8 cellular contexts compared by ENCODE assay signal in genomic region chrX:47836164-47837072, GRCh38. TPM values are rescaled to one million over a fixed set of nuclear protein-coding genes. Genes with fewer than 3 reads are reported as not detected.
DNase-seq lines count a peak whose midpoint lies in the region; ATAC-seq and TF ChIP-seq lines count a peak whose summit lies in the region.

Gene ZNF81, plus strand, starts transcription at chrX:47836902. Its CDS starts 9,366 bp downstream, at chrX:47846268.

- TF ChIP-seq POLR2A in NB4 (IDR thresholded peaks at IDR 0.05; ENCODE audit: extremely low read depth, insufficient read length): peak; percentile 64
- peak in 1 of 2 donors; percentile 10 for TF ChIP-seq POLR2A in gastroesophageal sphincter (IDR thresholded peaks at IDR 0.05)

- peaks cover 4% of the 10 kb centered on the region for H3K27me3 Mint-ChIP-seq in activated naive CD4-positive, alpha-beta T cell treated with anti-CD3 and anti-CD28 coated beads, Interleukin-2, amount 10 ng/mL, durations not matched to agents 7 days and 5 days

- 0 to 3% methylated on average over 5 of the region's 41 CpGs for WGBS in gastroesophageal sphincter (ENCODE audit: low coverage in 1 of 2), 2 donors

- H3K9me3 ChIP-seq in gastroesophageal sphincter: no peaks in the 10 kb centered on the region
- no peaks in the 10 kb centered on the region for H3K9me3 ChIP-seq in neutrophil

- H3K9me3 Mint-ChIP-seq in activated naive CD4-positive, alpha-beta T cell treated with anti-CD3 and anti-CD28 coated beads, Interleukin-2, amount 10 ng/mL, durations not matched to agents 7 days and 5 days: no peaks in the 10 kb centered on the region

- no peaks in the 10 kb centered on the region for H3K27me3 ChIP-seq in GM06990 (replicated peaks; ENCODE audit: control insufficient read depth, insufficient read depth, low read length)
- H3K27me3 ChIP-seq in gastroesophageal sphincter: no peaks in the 10 kb centered on the region
- no peaks in the 10 kb centered on the region for H3K27me3 ChIP-seq in neutrophil

- H3K4me1 Mint-ChIP-seq in activated naive CD4-positive, alpha-beta T cell treated with anti-CD3 and anti-CD28 coated beads, Interleukin-2, amount 10 ng/mL, durations not matched to agents 7 days and 5 days: peaks cover 26% of the 10 kb centered on the region

- DNase-seq in GM06990 (ENCODE audit: extremely low read depth, insufficient read length) (peak; percentile 88), NB4 (ENCODE audit: low read depth) (peak; percentile 96), SK-N-DZ (ENCODE audit: low spot score) (peak; percentile 97), substantia nigra (lab: John Stamatoyannopoulos, UW) (peak; percentile 22 to 93 (median 83))
- DNase-seq in activated naive CD4-positive, alpha-beta T cell treated with anti-CD3 and anti-CD28 coated beads, Interleukin-2, amount 10 ng/mL, durations not matched to agents 7 days and 5 days: peak; percentile 94

- no peak for TF ChIP-seq EP300 in gastroesophageal sphincter (IDR thresholded peaks at IDR 0.05)

- H3K4me3 Mint-ChIP-seq in activated naive CD4-positive, alpha-beta T cell treated with anti-CD3 and anti-CD28 coated beads, Interleukin-2, amount 10 ng/mL, durations not matched to agents 7 days and 5 days: peak within 1 kb of the TSS; percentile 96

- CTCF ChIA-PET in activated naive CD4-positive, alpha-beta T cell treated with anti-CD3 and anti-CD28 coated beads, Interleukin-2, amount 10 ng/mL, durations not matched to agents 7 days and 5 days (lab: Charles Lee): interaction anchor here (0.8 to 1.7 kb wide), 3 partner anchors 123 to 191 kb away, joined by 4 to 5 read pairs (median 4); no protein-coding TSS in a partner anchor

- ATAC-seq in HG02571 (IDR thresholded peaks at IDR 0.05; ENCODE audit: unreplicated experiment) (peak; percentile 90), gastroesophageal sphincter (peak; percentile 99)

- TF ChIP-seq CTCF in GM06990 (IDR thresholded peaks at IDR 0.05; ENCODE audit: insufficient read depth, low read length, poor library complexity, severe bottlenecking): no peak
- no peak for TF ChIP-seq CTCF in NB4 (IDR thresholded peaks at IDR 0.05; ENCODE audit: low read depth, low read length)
- no peak for TF ChIP-seq CTCF in gastroesophageal sphincter (IDR thresholded peaks at IDR 0.05)
- TF ChIP-seq CTCF in neutrophil (IDR thresholded peaks at IDR 0.05): no peak

- peak within 1 kb of the TSS; percentile 71 for H3K4me3 ChIP-seq in GM06990 (replicated peaks; ENCODE audit: low read depth, low read length)
- H3K4me3 ChIP-seq in NB4 (ENCODE audit: low read depth, low read length): peak within 1 kb of the TSS; percentile 90
- H3K4me3 ChIP-seq in gastroesophageal sphincter: peak within 1 kb of the TSS; percentile 55 to 70
- H3K4me3 ChIP-seq in neutrophil (ENCODE audit: low read depth in 1 of 2, low read length in 1 of 2): peak within 1 kb of the TSS; percentile 71 to 75

- H3K36me3 ChIP-seq in GM06990 (ENCODE audit: control insufficient read depth, insufficient read depth, low read length) (no peaks in the 10 kb centered on the region), gastroesophageal sphincter (no peaks in the 10 kb centered on the region), neutrophil (no peaks in the 10 kb centered on the region)

- H3K36me3 Mint-ChIP-seq in activated naive CD4-positive, alpha-beta T cell treated with anti-CD3 and anti-CD28 coated beads, Interleukin-2, amount 10 ng/mL, durations not matched to agents 7 days and 5 days: peaks cover 6% of the 10 kb centered on the region

- H3K4me1 ChIP-seq in gastroesophageal sphincter (peaks cover 0 to 12% (median 0%) of the 10 kb centered on the region in 3 donors), neutrophil (ENCODE audit: control insufficient read depth in 1 of 2, insufficient read depth in 1 of 2, low read depth in 1 of 2, low read length in 1 of 2) (peaks cover 4 to 14% of the 10 kb centered on the region in 2 experiments)

- peak within 1 kb of the TSS; percentile 93 for H3K27ac Mint-ChIP-seq in activated naive CD4-positive, alpha-beta T cell treated with anti-CD3 and anti-CD28 coated beads, Interleukin-2, amount 10 ng/mL, durations not matched to agents 7 days and 5 days

- peak within 1 kb of the TSS; percentile 39 to 79 (median 77) for H3K27ac ChIP-seq in gastroesophageal sphincter
- peak within 1 kb of the TSS; percentile 76 for H3K27ac ChIP-seq in neutrophil
- H3K27ac ChIP-seq in substantia nigra (ENCODE audit: low read depth, low read length, poor library complexity, severe bottlenecking): peak within 1 kb of the TSS; percentile 59

RNA-seq across cellular contexts. Expression of gene ZNF81, which starts in this region (rescaled TPM):
- polyA plus RNA-seq in SK-N-DZ (2014; cell fraction: cytosol; rRNA removed): 1.8 and 2.6 TPM in 2 replicates
- polyA plus RNA-seq in SK-N-DZ (2014; cell fraction: nucleus; rRNA removed): 2.0 and 2.5 TPM in 2 replicates
- total RNA-seq in gastroesophageal sphincter: 10 to 100 TPM in 1 of 4 donors, 1 to 10 TPM in 3; 5.0 to 13.4 (median 7.6) TPM

Comparison
In these comparisons a context has a peak if more than half of its experiments do, and no peak if none do; other contexts are left out.
1. Peak in every context shown above with its lines: DNase-seq, ATAC-seq, H3K4me3 ChIP-seq and H3K27ac ChIP-seq.